8 cellular contexts compared by ENCODE assay signal in the genomic region with DNA sequence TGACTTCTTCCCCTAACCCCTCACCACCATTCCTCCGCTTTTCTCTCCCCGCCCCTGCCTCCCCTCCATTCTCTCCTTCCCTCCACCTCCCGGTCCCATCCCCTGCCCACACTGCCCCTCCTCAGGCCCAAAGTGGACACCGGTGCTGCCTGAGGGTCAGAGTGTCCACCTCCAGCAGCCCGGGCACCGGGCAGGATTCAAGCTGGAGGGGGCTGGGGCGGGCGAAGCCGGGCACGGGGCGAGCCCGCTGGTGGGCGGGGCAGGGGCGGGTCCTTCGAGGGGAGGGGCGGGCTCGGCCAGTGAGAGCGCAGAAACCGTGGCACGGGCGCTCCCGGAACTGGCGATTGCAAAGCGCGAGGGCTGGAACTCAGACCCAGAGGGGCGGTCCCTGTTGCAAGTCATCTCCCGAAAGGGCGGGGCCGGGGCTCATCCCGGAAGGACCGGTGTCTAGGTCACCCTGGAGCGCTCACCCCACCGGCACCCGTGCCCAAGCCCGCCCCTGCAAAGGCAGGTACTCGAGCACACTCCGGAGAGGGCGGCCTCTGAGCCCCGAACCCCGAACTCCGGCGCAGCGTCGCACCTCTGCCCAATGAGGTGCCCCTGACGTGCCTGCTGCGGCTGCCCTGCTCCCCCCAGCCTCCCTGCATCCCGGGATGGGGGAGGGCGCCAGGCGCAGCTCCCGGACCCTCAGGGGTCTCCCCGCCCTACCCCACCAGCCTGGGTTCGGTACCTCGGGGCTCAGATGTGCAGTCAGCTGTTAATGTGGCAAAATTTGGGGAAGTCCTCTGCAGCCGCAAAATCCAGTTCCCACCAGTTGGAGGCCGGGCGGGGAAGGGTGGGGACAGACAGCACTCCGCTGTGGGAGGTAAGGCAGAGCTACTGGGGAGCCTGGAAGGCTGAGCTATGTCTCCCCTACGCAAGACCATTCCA. TPM values are rescaled to one million over a fixed set of nuclear protein-coding genes. Genes with fewer than 3 reads are reported as not detected.
DNase-seq lines count a peak whose midpoint lies in the region; TF ChIP-seq lines count a peak whose summit lies in the region.

No MANE protein-coding gene starts in this region.

- no peaks in the 10 kb centered on the region for H4K20me1 ChIP-seq in osteoblast (ENCODE audit: insufficient read depth, low read length)

- peak; percentile 93 for DNase-seq in ELR (ENCODE audit: low read depth)
- peak; percentile 95 for DNase-seq in H4 (ENCODE audit: low spot score)
- peak; percentile 85 for DNase-seq in LNCaP clone FGC (ENCODE audit: low read depth)
- DNase-seq in SIG-M5 treated with dmso at 0.1 percent for 504 hours (lab: John Stamatoyannopoulos, UW; ENCODE audit: unreplicated experiment), result peak; percentile 90
- peak; percentile 94 for DNase-seq in activated naive CD4-positive, alpha-beta T cell treated with Interleukin-2 at 50 U/mL for 16 hours
- peak; percentile 64 for DNase-seq in globus pallidus (ENCODE audit: low spot score)
- peak; percentile 100 for DNase-seq in osteoblast (ENCODE audit: insufficient read length, low spot score, missing footprints)

- H3K27me3 ChIP-seq in osteoblast (ENCODE audit: insufficient read depth, low read length) (no peaks in the 10 kb centered on the region), thymus (ENCODE audit: control insufficient read depth, insufficient read depth) (no peaks in the 10 kb centered on the region)

- TF ChIP-seq CTCF in LNCaP clone FGC (IDR thresholded peaks at IDR 0.05; ENCODE audit: control insufficient read depth, extremely low read depth, insufficient read depth) (no peak), osteoblast (IDR thresholded peaks at IDR 0.05; ENCODE audit: extremely low read depth, low read depth, low read length) (no peak)

- peaks cover 10% of the 10 kb centered on the region for H3K4me1 ChIP-seq in osteoblast (ENCODE audit: insufficient read depth, low read length)
- peaks cover 6% of the 10 kb centered on the region for H3K4me1 ChIP-seq in thymus (ENCODE audit: control insufficient read depth, insufficient read depth, low read length)

- peak overlapping the region; percentile 85 for H2AFZ ChIP-seq in osteoblast (ENCODE audit: low read length)

- H3K4me2 ChIP-seq in osteoblast (ENCODE audit: insufficient read depth, low read length), result peak overlapping the region; percentile 86

- H3K36me3 ChIP-seq in osteoblast (ENCODE audit: insufficient read depth, low read length) (no peaks in the 10 kb centered on the region), thymus (ENCODE audit: control insufficient read depth, insufficient read depth) (no peaks in the 10 kb centered on the region)

- H3K27ac ChIP-seq in osteoblast (ENCODE audit: low read depth, low read length) (peak overlapping the region; percentile 41), thymus (ENCODE audit: low read depth) (peak overlapping the region; percentile 68)

- H3K79me2 ChIP-seq in osteoblast (ENCODE audit: insufficient read depth, low read length), result no peaks in the 10 kb centered on the region

- 5% methylated on average over 58 of the region's 58 CpGs for WGBS in thymus

- H3K9me3 ChIP-seq in osteoblast (ENCODE audit: low read depth, low read length) (no peaks in the 10 kb centered on the region), thymus (ENCODE audit: control insufficient read depth) (no peaks in the 10 kb centered on the region)

- H3K4me3 ChIP-seq in LNCaP clone FGC (ENCODE audit: low read depth, low read length) (peak overlapping the region; percentile 65), osteoblast (ENCODE audit: insufficient read depth, low read length) (peak overlapping the region; percentile 82), thymus (ENCODE audit: low read length) (peak overlapping the region; percentile 56)

RNA-seq across cellular contexts. Expression of gene CDKN1C, which starts 16.5 kb away (rescaled TPM):
- 4.2 and 5.1 TPM in 2 replicates for total RNA-seq in H4 (2014; rRNA removed; shearing (Covaris generic))
- total RNA-seq in osteoblast, result 10.9 and 13.3 TPM in 2 replicates
- polyA plus RNA-seq in thymus, result 23.8 TPM

RNA-seq across cellular contexts. Expression of gene PHLDA2, which starts 27.1 kb away (rescaled TPM):
- 11.7 and 15.2 TPM in 2 replicates for total RNA-seq in H4 (2014; rRNA removed; shearing (Covaris generic))
- total RNA-seq in osteoblast, result 2.5 and 3.8 TPM in 2 replicates
- 2.8 TPM for polyA plus RNA-seq in thymus

Comparison
In these comparisons a context has a peak if more than half of its experiments do, and no peak if none do; other contexts are left out.
1. Peak in every context shown above with its lines: DNase-seq, H3K4me3 ChIP-seq and H3K27ac ChIP-seq.